ENCODE assay signal across 32 cellular contexts in genomic region chr16:25194285-25194878, GRCh38. TPM values are rescaled to one million over a fixed set of nuclear protein-coding genes. Genes with fewer than 3 reads are reported as not detected.
"Had no signal": no experiment of that assay in that cellular context is flagged by ENCODE, and none has a peak within 500 bp of the region (broad histone marks: within the 10 kb centered on the region; RNA-seq: fewer than 3 reads in every experiment).

No MANE protein-coding gene starts in this region.

- H3K36me3 ChIP-seq: brain microvascular endothelial cell, esophagus muscularis mucosa, gastroesophageal sphincter had no signal

- H3K27ac Mint-ChIP-seq: activated CD4-positive, alpha-beta memory T cell treated with anti-CD3 and anti-CD28 coated beads, Interleukin-2, amount 10 ng/mL, durations not matched to agents 7 days and 5 days; activated CD4-positive, alpha-beta T cell treated with anti-CD3 and anti-CD28 coated beads for 36 hours; activated CD4-positive, alpha-beta T cell treated with anti-CD3 and anti-CD28 coated beads, Interleukin-2, amount 10 ng/mL, durations not matched to agents 24 days and 14 days; activated naive CD4-positive, alpha-beta T cell treated with anti-CD3 and anti-CD28 coated beads, Interleukin-2, amount 10 ng/mL, durations not matched to agents 7 days and 5 days; activated naive CD4-positive, alpha-beta T cell treated with anti-CD3 and anti-CD28 coated beads, Interleukin-2, amount 50 U/mL, for 72 hours; activated naive CD8-positive, alpha-beta T cell treated with anti-CD3 and anti-CD28 coated beads, Interleukin-2, amount 10 ng/mL, durations not matched to agents 7 days and 5 days; activated T-cell treated with anti-CD3 and anti-CD28 coated beads, Interleukin-2, amount 50 U/mL, for 24 hours; activated T-cell treated with anti-CD3 and anti-CD28 coated beads, Interleukin-2, amount 50 U/mL, for 72 hours had no signal

- H3K4me1 Mint-ChIP-seq: activated CD4-positive, alpha-beta memory T cell treated with anti-CD3 and anti-CD28 coated beads, Interleukin-2, amount 10 ng/mL, durations not matched to agents 7 days and 5 days; activated CD4-positive, alpha-beta T cell treated with anti-CD3 and anti-CD28 coated beads for 36 hours; activated CD4-positive, alpha-beta T cell treated with anti-CD3 and anti-CD28 coated beads, Interleukin-2, amount 10 ng/mL, durations not matched to agents 24 days and 14 days; activated naive CD4-positive, alpha-beta T cell treated with anti-CD3 and anti-CD28 coated beads, Interleukin-2, amount 10 ng/mL, durations not matched to agents 7 days and 5 days; activated naive CD8-positive, alpha-beta T cell treated with anti-CD3 and anti-CD28 coated beads, Interleukin-2, amount 10 ng/mL, durations not matched to agents 7 days and 5 days; central memory CD8-positive, alpha-beta T cell had no signal

- H3K9me3 ChIP-seq: esophagus muscularis mucosa, gastroesophageal sphincter had no signal

- H3K27me3 ChIP-seq: brain microvascular endothelial cell, esophagus muscularis mucosa, foreskin keratinocyte, gastroesophageal sphincter had no signal

- FAIRE-seq: astrocyte, bronchial epithelial cell had no signal

- H3K27ac ChIP-seq: brain microvascular endothelial cell, esophagus muscularis mucosa, foreskin keratinocyte, gastroesophageal sphincter had no signal

- H3K27me3 Mint-ChIP-seq: activated CD4-positive, alpha-beta memory T cell treated with anti-CD3 and anti-CD28 coated beads, Interleukin-2, amount 10 ng/mL, durations not matched to agents 7 days and 5 days; activated CD4-positive, alpha-beta T cell treated with anti-CD3 and anti-CD28 coated beads for 36 hours; activated CD4-positive, alpha-beta T cell treated with anti-CD3 and anti-CD28 coated beads, Interleukin-2, amount 10 ng/mL, durations not matched to agents 24 days and 14 days; activated naive CD4-positive, alpha-beta T cell treated with anti-CD3 and anti-CD28 coated beads, Interleukin-2, amount 10 ng/mL, durations not matched to agents 7 days and 5 days; activated naive CD8-positive, alpha-beta T cell treated with anti-CD3 and anti-CD28 coated beads, Interleukin-2, amount 10 ng/mL, durations not matched to agents 7 days and 5 days; activated T-cell treated with anti-CD3 and anti-CD28 coated beads, Interleukin-2, amount 50 U/mL, for 24 hours; central memory CD8-positive, alpha-beta T cell had no signal

- H3K4me3 ChIP-seq: esophagus muscularis mucosa, gastroesophageal sphincter had no signal

- DNase-seq: activated CD4-positive, alpha-beta memory T cell treated with anti-CD3 and anti-CD28 coated beads, Interleukin-2, amount 10 ng/mL, durations not matched to agents 7 days and 5 days; activated CD4-positive, alpha-beta T cell treated with anti-CD3 and anti-CD28 coated beads for 36 hours; activated CD4-positive, alpha-beta T cell treated with anti-CD3 and anti-CD28 coated beads, Interleukin-2, amount 10 ng/mL, durations not matched to agents 24 days and 14 days; activated CD4-positive, CD25-positive, alpha-beta regulatory T cell; activated CD4-positive, CD25-positive, alpha-beta regulatory T cell treated with anti-CD3 and anti-CD28 coated beads, Interleukin-2, amount 50 U/mL, for 72 hours; activated CD8-positive, alpha-beta memory T cell treated with anti-CD3 and anti-CD28 coated beads, Interleukin-2, amount 50 U/mL, for 48 hours; activated gamma-delta T cell; activated naive CD4-positive, alpha-beta T cell; activated naive CD4-positive, alpha-beta T cell treated with anti-CD3 and anti-CD28 coated beads, Interleukin-2, amount 10 ng/mL, durations not matched to agents 7 days and 5 days; activated naive CD8-positive, alpha-beta T cell treated with anti-CD3 and anti-CD28 coated beads, Interleukin-2, amount 10 ng/mL, durations not matched to agents 7 days and 5 days; activated T-cell treated with anti-CD3 and anti-CD28 coated beads for 4 hours; activated T-cell treated with anti-CD3 and anti-CD28 coated beads, Interleukin-2, amount 50 U/mL, for 24 hours; activated T-cell treated with anti-CD3 and anti-CD28 coated beads, Interleukin-2, amount 50 U/mL, for 72 hours; amniotic stem cell; anterior cingulate cortex; brain microvascular endothelial cell; cortex of kidney; dermis blood vessel endothelial cell; effector CD8-positive, alpha-beta T cell; erythroblast; foreskin keratinocyte; T-helper 2 cell had no signal

- H3K36me3 Mint-ChIP-seq: activated naive CD4-positive, alpha-beta T cell treated with anti-CD3 and anti-CD28 coated beads, Interleukin-2, amount 10 ng/mL, durations not matched to agents 7 days and 5 days; activated naive CD4-positive, alpha-beta T cell treated with anti-CD3 and anti-CD28 coated beads, Interleukin-2, amount 50 U/mL, for 72 hours; activated naive CD8-positive, alpha-beta T cell treated with anti-CD3 and anti-CD28 coated beads, Interleukin-2, amount 10 ng/mL, durations not matched to agents 7 days and 5 days had no signal

- H3K9me3 Mint-ChIP-seq: activated CD4-positive, alpha-beta memory T cell treated with anti-CD3 and anti-CD28 coated beads, Interleukin-2, amount 10 ng/mL, durations not matched to agents 7 days and 5 days; activated CD4-positive, alpha-beta T cell treated with anti-CD3 and anti-CD28 coated beads, Interleukin-2, amount 10 ng/mL, durations not matched to agents 24 days and 14 days; activated naive CD4-positive, alpha-beta T cell treated with anti-CD3 and anti-CD28 coated beads, Interleukin-2, amount 10 ng/mL, durations not matched to agents 7 days and 5 days; activated naive CD4-positive, alpha-beta T cell treated with anti-CD3 and anti-CD28 coated beads, Interleukin-2, amount 50 U/mL, for 72 hours; activated naive CD8-positive, alpha-beta T cell treated with anti-CD3 and anti-CD28 coated beads, Interleukin-2, amount 10 ng/mL, durations not matched to agents 7 days and 5 days; activated T-cell treated with anti-CD3 and anti-CD28 coated beads, Interleukin-2, amount 50 U/mL, for 24 hours; activated T-cell treated with anti-CD3 and anti-CD28 coated beads, Interleukin-2, amount 50 U/mL, for 72 hours; central memory CD8-positive, alpha-beta T cell had no signal

- ATAC-seq: activated CD4-positive, alpha-beta T cell treated with anti-CD3 and anti-CD28 coated beads for 36 hours; activated naive CD4-positive, alpha-beta T cell treated with anti-CD3 and anti-CD28 coated beads, Interleukin-2, amount 50 U/mL, for 72 hours; activated T-cell treated with anti-CD3 and anti-CD28 coated beads, Interleukin-2, amount 50 U/mL, for 72 hours; foreskin keratinocyte; gastroesophageal sphincter had no signal

- H3K4me1 ChIP-seq: esophagus muscularis mucosa, foreskin keratinocyte, gastroesophageal sphincter had no signal

- H3K4me3 Mint-ChIP-seq: activated CD4-positive, alpha-beta memory T cell treated with anti-CD3 and anti-CD28 coated beads, Interleukin-2, amount 10 ng/mL, durations not matched to agents 7 days and 5 days; activated CD4-positive, alpha-beta T cell treated with anti-CD3 and anti-CD28 coated beads for 36 hours; activated CD4-positive, alpha-beta T cell treated with anti-CD3 and anti-CD28 coated beads, Interleukin-2, amount 10 ng/mL, durations not matched to agents 24 days and 14 days; activated naive CD4-positive, alpha-beta T cell treated with anti-CD3 and anti-CD28 coated beads, Interleukin-2, amount 10 ng/mL, durations not matched to agents 7 days and 5 days; activated naive CD8-positive, alpha-beta T cell treated with anti-CD3 and anti-CD28 coated beads, Interleukin-2, amount 10 ng/mL, durations not matched to agents 7 days and 5 days; activated T-cell treated with anti-CD3 and anti-CD28 coated beads, Interleukin-2, amount 50 U/mL, for 24 hours; activated T-cell treated with anti-CD3 and anti-CD28 coated beads, Interleukin-2, amount 50 U/mL, for 72 hours; central memory CD8-positive, alpha-beta T cell had no signal

RNA-seq across cellular contexts. Expression of gene AQP8, which starts 22.4 kb away (rescaled TPM):
- total RNA-seq: activated CD4-positive, alpha-beta memory T cell treated with anti-CD3 and anti-CD28 coated beads, Interleukin-2, amount 10 ng/mL, durations not matched to agents 7 days and 5 days; activated CD4-positive, alpha-beta T cell treated with anti-CD3 and anti-CD28 coated beads for 36 hours; activated CD4-positive, alpha-beta T cell treated with anti-CD3 and anti-CD28 coated beads, Interleukin-2, amount 10 ng/mL, durations not matched to agents 24 days and 14 days; activated naive CD4-positive, alpha-beta T cell treated with anti-CD3 and anti-CD28 coated beads, Interleukin-2, amount 50 U/mL, for 72 hours; activated naive CD8-positive, alpha-beta T cell treated with anti-CD3 and anti-CD28 coated beads, Interleukin-2, amount 10 ng/mL, durations not matched to agents 7 days and 5 days; astrocyte; bronchial epithelial cell; cardiac septum; cerebellum; dermis blood vessel endothelial cell; foreskin keratinocyte; gastroesophageal sphincter; glomerular endothelial cell; T-helper 1 cell treated with Interleukin-12 subunit alpha and Interleukin-12 subunit beta and Interleukin-4 antibody, amounts not matched to agents 30 ng/mL and 1 ng/mL, for 36 hours had no signal
